Comparison of ENCODE assay signal across 1 cellular context in genomic region chr19:1456121-1456900, GRCh38.
TF ChIP-seq lines count a peak whose summit lies in the region.

No MANE protein-coding gene starts in this region.

TF ChIP-seq in GM23338, 12 proteins besides CTCF, POLR2A, EP300 and RAD21 (continued from another document):
- TF ChIP-seq, protein P1, sequence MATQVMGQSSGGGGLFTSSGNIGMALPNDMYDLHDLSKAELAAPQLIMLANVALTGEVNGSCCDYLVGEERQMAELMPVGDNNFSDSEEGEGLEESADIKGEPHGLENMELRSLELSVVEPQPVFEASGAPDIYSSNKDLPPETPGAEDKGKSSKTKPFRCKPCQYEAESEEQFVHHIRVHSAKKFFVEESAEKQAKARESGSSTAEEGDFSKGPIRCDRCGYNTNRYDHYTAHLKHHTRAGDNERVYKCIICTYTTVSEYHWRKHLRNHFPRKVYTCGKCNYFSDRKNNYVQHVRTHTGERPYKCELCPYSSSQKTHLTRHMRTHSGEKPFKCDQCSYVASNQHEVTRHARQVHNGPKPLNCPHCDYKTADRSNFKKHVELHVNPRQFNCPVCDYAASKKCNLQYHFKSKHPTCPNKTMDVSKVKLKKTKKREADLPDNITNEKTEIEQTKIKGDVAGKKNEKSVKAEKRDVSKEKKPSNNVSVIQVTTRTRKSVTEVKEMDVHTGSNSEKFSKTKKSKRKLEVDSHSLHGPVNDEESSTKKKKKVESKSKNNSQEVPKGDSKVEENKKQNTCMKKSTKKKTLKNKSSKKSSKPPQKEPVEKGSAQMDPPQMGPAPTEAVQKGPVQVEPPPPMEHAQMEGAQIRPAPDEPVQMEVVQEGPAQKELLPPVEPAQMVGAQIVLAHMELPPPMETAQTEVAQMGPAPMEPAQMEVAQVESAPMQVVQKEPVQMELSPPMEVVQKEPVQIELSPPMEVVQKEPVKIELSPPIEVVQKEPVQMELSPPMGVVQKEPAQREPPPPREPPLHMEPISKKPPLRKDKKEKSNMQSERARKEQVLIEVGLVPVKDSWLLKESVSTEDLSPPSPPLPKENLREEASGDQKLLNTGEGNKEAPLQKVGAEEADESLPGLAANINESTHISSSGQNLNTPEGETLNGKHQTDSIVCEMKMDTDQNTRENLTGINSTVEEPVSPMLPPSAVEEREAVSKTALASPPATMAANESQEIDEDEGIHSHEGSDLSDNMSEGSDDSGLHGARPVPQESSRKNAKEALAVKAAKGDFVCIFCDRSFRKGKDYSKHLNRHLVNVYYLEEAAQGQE (IDR thresholded peaks at IDR 0.05; ENCODE audit: unreplicated experiment): no peak
- TF ChIP-seq NANOG (IDR thresholded peaks at IDR 0.05; ENCODE audit: borderline replicate concordance): no peak
- TF ChIP-seq ZNF114 (CRISPR knock-in tag; IDR thresholded peaks at IDR 0.05): no peak
- no peak for TF ChIP-seq STAT1 (IDR thresholded peaks at IDR 0.05; ENCODE audit: unreplicated experiment)
- TF ChIP-seq JUNB (IDR thresholded peaks at IDR 0.05; ENCODE audit: unreplicated experiment): no peak
- TF ChIP-seq CREB1 (CRISPR knock-in tag; IDR thresholded peaks at IDR 0.05; ENCODE audit: low read depth): no peak
- TF ChIP-seq ZNF331 (CRISPR knock-in tag; IDR thresholded peaks at IDR 0.05; ENCODE audit: low read depth): no peak
- TF ChIP-seq ETS1 (IDR thresholded peaks at IDR 0.05): no peak
- TF ChIP-seq EZH2phosphoT487 (IDR thresholded peaks at IDR 0.05; ENCODE audit: unreplicated experiment): no peak
- no peak for TF ChIP-seq POLR2AphosphoS5 (IDR thresholded peaks at IDR 0.05; ENCODE audit: low read depth)
